In the genomic region with DNA sequence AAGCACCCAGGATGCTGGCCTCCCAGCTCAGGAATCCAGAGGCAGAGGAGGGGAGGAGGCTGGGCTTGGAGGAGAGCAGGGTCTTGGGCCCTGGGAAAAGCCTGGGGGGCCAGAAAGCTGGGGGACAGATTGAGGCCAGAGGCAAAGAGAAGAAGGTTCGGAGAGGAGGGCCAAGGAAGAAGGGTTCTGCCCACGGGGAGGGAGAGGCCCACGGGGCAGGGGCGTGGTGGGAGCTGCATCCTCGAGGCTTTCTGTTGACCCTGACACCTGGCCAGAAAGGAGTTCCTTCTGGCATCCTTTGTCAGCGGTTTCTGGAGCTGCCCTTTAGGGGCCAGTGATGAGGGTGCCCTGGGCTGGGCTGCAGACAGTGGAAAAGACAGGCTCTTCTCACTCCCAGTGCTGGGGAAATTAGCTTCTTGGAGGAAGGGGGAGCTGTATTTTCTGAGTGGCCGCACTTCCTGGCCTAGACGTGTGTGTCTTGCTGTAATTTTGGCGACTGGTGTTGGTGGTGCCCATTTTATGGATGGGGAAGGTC, we compare ENCODE assay signal across 9 cellular contexts.
DNase-seq lines count a peak whose midpoint lies in the region; ATAC-seq and TF ChIP-seq lines count a peak whose summit lies in the region.
"Had no signal": no experiment of that assay in that cellular context is flagged by ENCODE, and none has a peak within 500 bp of the region (broad histone marks: within the 10 kb centered on the region; RNA-seq: fewer than 3 reads in every experiment).

No MANE protein-coding gene starts in this region.

- DNase-seq in CD14-positive monocyte (ENCODE audit: low spot score) (no peak), OCI-LY7 (ENCODE audit: low spot score) (peak; percentile 54), left colon (no peak), NCI-H2029 treated with DMSO at 0.1 percent for 48 hours (lab: John Stamatoyannopoulos, UW) (no peak), Kasumi-1 (lab: John Stamatoyannopoulos, UW) (no peak)
- DNase-seq: NCI-H1417 treated with DMSO at 0.1 percent for 48 hours had no signal

- H3K4me1 Mint-ChIP-seq in CD14-positive monocyte = peaks cover 85% of the 10 kb centered on the region

- peaks cover 80% of the 10 kb centered on the region for H3K79me2 ChIP-seq in OCI-LY7 (ENCODE audit: insufficient read depth, low read depth, low read length)

- peaks cover 52% of the 10 kb centered on the region for H3K36me3 ChIP-seq in OCI-LY7 (ENCODE audit: insufficient read depth, low read length)
- H3K36me3 ChIP-seq in duodenal mucosa (ENCODE audit: control insufficient read depth in 1 of 2, insufficient read depth in 2 of 2, low read length in 2 of 2) = peaks cover 0 to 6% of the 10 kb centered on the region in 2 donors
- no peaks in the 10 kb centered on the region for H3K36me3 ChIP-seq in neutrophil

- H3K27me3 ChIP-seq in duodenal mucosa (ENCODE audit: control insufficient read depth in 1 of 2, insufficient read depth in 2 of 2, low read length in 2 of 2) = no peaks in the 10 kb centered on the region
- H3K27me3 ChIP-seq in neutrophil = no peaks in the 10 kb centered on the region

- POLR2A ChIA-PET in OCI-LY7 (lab: Charles Lee) = interaction anchor here (0.5 to 6.7 kb wide), 10 partner anchors 10 to 304 kb away, joined by 3 to 99 read pairs (median 4); no protein-coding TSS in a partner anchor

- H3K9ac ChIP-seq in duodenal mucosa (ENCODE audit: low read depth in 1 of 2, low read length in 2 of 2) = peak overlapping the region; percentile 79 to 91

- peak overlapping the region; percentile 95 for H3K27ac ChIP-seq in OCI-LY7 (ENCODE audit: low read depth, low read length, poor library complexity, severe bottlenecking)
- H3K27ac ChIP-seq in duodenal mucosa (ENCODE audit: low read depth, low read length) = no peak overlapping the region
- peak overlapping the region; percentile 33 for H3K27ac ChIP-seq in neutrophil

- intact Hi-C loops in CD14-positive monocyte (cut with micrococcal nuclease) = no loop called here
- intact Hi-C loops in OCI-LY7 (cut with micrococcal nuclease; ENCODE audit: unreplicated experiment) = loop anchor here (5.0 to 10.0 kb wide), 5 partner anchors 605 to 1895 kb away; partner anchors contain the start of genes MFSD11, SRSF2 and TMC6
- intact Hi-C loops in left colon (cut with DNase I, micrococcal nuclease) = no loop called here

- peak overlapping the region; percentile 76 for H3K4me2 ChIP-seq in OCI-LY7 (ENCODE audit: low read length)

- no peaks in the 10 kb centered on the region for H4K20me1 ChIP-seq in OCI-LY7 (ENCODE audit: insufficient read depth, low read length)

- H3K27me3 Mint-ChIP-seq in CD14-positive monocyte (ENCODE audit: low read depth in 3 of 3) = peaks cover 0 to 3% (median 2%) of the 10 kb centered on the region in 3 donors

- ATAC-seq in left colon = no peak
- ATAC-seq in HG03378 (IDR thresholded peaks at IDR 0.05; ENCODE audit: unreplicated experiment) = no peak

- H3K9me3 Mint-ChIP-seq in CD14-positive monocyte = peaks cover 0 to 4% (median 3%) of the 10 kb centered on the region in 7 donors

- H3K9me3 ChIP-seq in OCI-LY7 (ENCODE audit: low read length) (no peaks in the 10 kb centered on the region), duodenal mucosa (ENCODE audit: control insufficient read depth in 1 of 2, low read length in 2 of 2) (no peaks in the 10 kb centered on the region), neutrophil (no peaks in the 10 kb centered on the region)

- BruUV-seq in OCI-LY7 (replicated peaks; lab: Mats Ljungman, UMichigan) = no TSS peak

- peak overlapping the region; percentile 26 to 95 (median 83) for H3K27ac Mint-ChIP-seq in CD14-positive monocyte

- H3K36me3 Mint-ChIP-seq in CD14-positive monocyte = peaks cover 16 to 46% of the 10 kb centered on the region in 2 donors

- peak overlapping the region; percentile 76 for H3K4me3 ChIP-seq in OCI-LY7 (ENCODE audit: low read depth, low read length, poor library complexity, severe bottlenecking)
- peak overlapping the region; percentile 81 to 84 for H3K4me3 ChIP-seq in duodenal mucosa (ENCODE audit: low read depth in 1 of 2, low read length in 2 of 2)
- no peak overlapping the region for H3K4me3 ChIP-seq in neutrophil (ENCODE audit: low read depth in 1 of 2, low read length in 1 of 2)

- H3K4me1 ChIP-seq in OCI-LY7 (ENCODE audit: insufficient read depth, low read length, poor library complexity, severe bottlenecking) (peaks cover 71% of the 10 kb centered on the region), duodenal mucosa (ENCODE audit: control insufficient read depth in 1 of 2, insufficient read depth in 2 of 2, low read length in 2 of 2) (peaks cover 74 to 87% of the 10 kb centered on the region in 2 donors), neutrophil (ENCODE audit: control insufficient read depth in 1 of 2, insufficient read depth in 1 of 2, low read depth in 1 of 2, low read length in 1 of 2) (peaks cover 83 to 91% of the 10 kb centered on the region in 2 experiments)

- no peaks in the 10 kb centered on the region for H3K9me2 ChIP-seq in OCI-LY7 (ENCODE audit: insufficient read depth, low read length)

- peak overlapping the region; percentile 97 to 98 for H3K4me3 Mint-ChIP-seq in CD14-positive monocyte

- H2AFZ ChIP-seq in OCI-LY7 (ENCODE audit: low read length) = no peak overlapping the region

- TF ChIP-seq CTCF in CD14-positive monocyte (IDR thresholded peaks at IDR 0.05) (no peak), OCI-LY7 (conservative IDR thresholded peaks at IDR 0.05; ENCODE audit: low read length) (no peak; the same call in 1 of the 2 replicates), neutrophil (IDR thresholded peaks at IDR 0.05) (no peak)

- CTCF ChIA-PET in OCI-LY7 (lab: Charles Lee; ENCODE audit: unreplicated experiment) = interaction anchor here (0.6 to 1.8 kb wide), 5 partner anchors 9 to 48 kb away, joined by 3 to 7 read pairs (median 5); no protein-coding TSS in a partner anchor

Comparison
In these comparisons a context has a peak if more than half of its experiments do, and no peak if none do; other contexts are left out.
1. H3K4me3 ChIP-seq: peak in OCI-LY7 (single experiment) and duodenal mucosa (2 of 2); none in neutrophil (0 of 2).